ENCODE assay signal across 1 cellular context in genomic region chr19:17572640-17573039, GRCh38.
A peak's percentile ranks its signal among the peaks of the same experiment; 100 is the strongest.
TF ChIP-seq lines count a peak whose summit lies in the region.

No MANE protein-coding gene starts in this region.

TF ChIP-seq in K562, 482 proteins besides CTCF, POLR2A, EP300 and RAD21:
- TF ChIP-seq ATF2 (CRISPR knock-in tag; IDR thresholded peaks at IDR 0.05): no peak
- TF ChIP-seq HOXB6 (CRISPR knock-in tag; IDR thresholded peaks at IDR 0.05; ENCODE audit: borderline replicate concordance): no peak
- TF ChIP-seq ZNF146 (CRISPR knock-in tag; IDR thresholded peaks at IDR 0.05; ENCODE audit: unreplicated experiment): no peak
- TF ChIP-seq ELF1 (tag; IDR thresholded peaks at IDR 0.05): no peak
- TF ChIP-seq ZFP36 (IDR thresholded peaks at IDR 0.05; ENCODE audit: low read depth, low read length, partially characterized antibody): peak; percentile 95
- TF ChIP-seq RBFOX2 (IDR thresholded peaks at IDR 0.05; ENCODE audit: low read depth, low read length): peak; percentile 37; the same call in 1 of the 2 replicates
- TF ChIP-seq PATZ1 (CRISPR knock-in tag; IDR thresholded peaks at IDR 0.05; ENCODE audit: borderline replicate concordance): no peak
- TF ChIP-seq CHD1 (IDR thresholded peaks at IDR 0.05; ENCODE audit: low read length): no peak
- TF ChIP-seq NFXL1 (CRISPR knock-in tag; IDR thresholded peaks at IDR 0.05): no peak
- no peak for TF ChIP-seq CCNT2 (IDR thresholded peaks at IDR 0.05; ENCODE audit: borderline replicate concordance, extremely low read depth, insufficient read length, low read depth, low read length)
- TF ChIP-seq SAFB2 (IDR thresholded peaks at IDR 0.05; ENCODE audit: borderline replicate concordance, low read depth, low read length, severe bottlenecking): no peak
- 0 out of 2 replicates have a peak, but pooled peaks have one; percentile 27 for TF ChIP-seq BCOR (IDR thresholded peaks at IDR 0.05)
- no peak for TF ChIP-seq BRF2 (IDR thresholded peaks at IDR 0.05; ENCODE audit: borderline replicate concordance, insufficient read depth, insufficient read length)
- peak; percentile 39; the same call in 1 of the 2 replicates for TF ChIP-seq ZNF436 (CRISPR knock-in tag; IDR thresholded peaks at IDR 0.05)
- no peak for TF ChIP-seq MTF1 (CRISPR knock-in tag; IDR thresholded peaks at IDR 0.05; ENCODE audit: borderline replicate concordance)
- TF ChIP-seq CBFA2T2 (conservative IDR thresholded peaks at IDR 0.05): no peak
- no peak for TF ChIP-seq NONO (IDR thresholded peaks at IDR 0.05; ENCODE audit: low read depth in 2 of 2, low read length in 1 of 2)
